Comparison of ENCODE assay signal across 16 cellular contexts in the genomic region with DNA sequence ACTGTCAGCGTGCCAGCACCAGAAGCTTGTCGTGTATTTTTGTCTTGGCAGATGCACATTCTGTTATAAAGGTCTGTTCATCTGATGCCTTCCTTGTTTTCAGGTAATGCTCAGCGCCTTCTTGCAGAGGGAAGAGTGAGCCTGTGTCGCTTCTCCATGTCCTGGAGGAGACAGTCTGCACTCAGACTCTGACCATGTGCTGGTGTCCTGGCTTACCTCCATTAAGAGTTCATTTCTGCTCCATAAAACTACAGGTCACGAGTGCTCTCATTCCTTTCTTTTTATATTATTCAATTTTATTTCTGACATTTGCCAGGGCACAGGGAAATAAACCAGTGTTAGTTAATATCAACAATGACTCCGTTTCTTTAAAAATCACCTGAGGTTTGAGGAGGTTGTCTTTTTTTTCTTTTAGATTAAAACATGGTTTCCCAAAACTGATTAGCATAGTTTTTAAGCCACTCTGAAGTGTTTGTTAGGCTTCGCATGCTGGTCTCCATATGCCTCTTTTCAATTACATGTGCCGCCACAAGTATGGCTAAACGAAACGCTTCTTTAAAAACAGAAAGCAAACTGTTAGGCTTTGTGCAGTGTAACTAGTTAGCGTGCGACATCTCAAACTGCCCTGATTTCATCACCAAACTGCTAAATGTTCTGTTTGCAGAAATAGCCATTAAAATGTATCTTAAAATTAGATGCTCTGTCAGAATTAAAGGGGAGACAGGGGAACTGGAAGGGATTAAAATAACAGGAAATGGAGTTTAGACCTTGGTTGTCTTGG.
DNase-seq lines count a peak whose midpoint lies in the region; ATAC-seq, FAIRE-seq and TF ChIP-seq lines count a peak whose summit lies in the region.
"Had no signal": no experiment of that assay in that cellular context is flagged by ENCODE, and none has a peak within 500 bp of the region (broad histone marks: within the 10 kb centered on the region; RNA-seq: fewer than 3 reads in every experiment).

No MANE protein-coding gene starts in this region.

- no CpG with 5 or more reads among the region's 12 CpGs for WGBS in H9 (ENCODE audit: extremely low coverage, insufficient read length, low lambda C conversion rate)

- peak overlapping the region; percentile 2; the same call in 1 of the 2 replicates for H3K4me3 ChIP-seq in WI38 (ENCODE audit: low read depth, low read length)
- no peak overlapping the region for H3K4me3 ChIP-seq in keratinocyte (ENCODE audit: control insufficient read depth in 2 of 3, extremely low read depth in 1 of 3, insufficient read depth in 2 of 3, low read depth in 1 of 3, low read length in 3 of 3)
- H3K4me3 ChIP-seq in tibial artery, result peak overlapping the region; percentile 15 to 27
- H3K4me3 ChIP-seq: SK-N-MC had no signal

- no peak overlapping the region for H3K27ac ChIP-seq in H9 (ENCODE audit: insufficient read length, low read depth, low read length)
- H3K27ac ChIP-seq in keratinocyte (ENCODE audit: control insufficient read depth, insufficient read depth, low read length), result no peak overlapping the region
- H3K27ac ChIP-seq in tibial artery, result peak overlapping the region; percentile 77
- H3K27ac ChIP-seq: SK-N-MC had no signal

- H2BK15ac ChIP-seq in H9 (ENCODE audit: low read depth, low read length), result no peak overlapping the region

- H3K36me3 ChIP-seq in keratinocyte (ENCODE audit: control insufficient read depth in 2 of 2, extremely low read depth in 1 of 2, insufficient read depth in 2 of 2, low read length in 2 of 2), result no peaks in the 10 kb centered on the region
- no peaks in the 10 kb centered on the region for H3K36me3 ChIP-seq in tibial artery

- H3K4me2 ChIP-seq in H9 (ENCODE audit: insufficient read depth, insufficient read length, low read length) (no peak overlapping the region), keratinocyte (ENCODE audit: control insufficient read depth, extremely low read depth, insufficient read depth, low read depth, low read length) (peak overlapping the region; percentile 28)

- H3K56ac ChIP-seq in H9 (ENCODE audit: insufficient read length, low read depth, low read length), result no peak overlapping the region

- no peaks in the 10 kb centered on the region for H3K79me2 ChIP-seq in H9 (ENCODE audit: insufficient read depth, low read length)
- H3K79me2 ChIP-seq in keratinocyte (ENCODE audit: control insufficient read depth, insufficient read depth, low read length), result no peaks in the 10 kb centered on the region

- ATAC-seq in GM19023 (IDR thresholded peaks at IDR 0.05; ENCODE audit: unreplicated experiment) (no peak), GM21526 (IDR thresholded peaks at IDR 0.05; ENCODE audit: low FRiP score, unreplicated experiment) (no peak)
- ATAC-seq: activated CD4-positive, alpha-beta T cell treated with anti-CD3 and anti-CD28 coated beads for 36 hours; natural killer cell had no signal

- no peak overlapping the region for H3K4ac ChIP-seq in H9 (ENCODE audit: low read depth, low read length)

- no peaks in the 10 kb centered on the region for H4K20me1 ChIP-seq in H9 (ENCODE audit: control insufficient read depth, insufficient read depth, insufficient read length)
- H4K20me1 ChIP-seq in keratinocyte (ENCODE audit: control insufficient read depth, extremely low read depth, insufficient read depth, low read length), result no peaks in the 10 kb centered on the region

- no peak overlapping the region for H2BK5ac ChIP-seq in H9 (ENCODE audit: insufficient read length, low read length)

- FAIRE-seq in keratinocyte (lab: Jason Lieb, UNC), result no peak

- H3K14ac ChIP-seq in H9 (ENCODE audit: insufficient read depth, low read length), result no peak overlapping the region

- no peak for TF ChIP-seq CTCF in H9 (conservative IDR thresholded peaks at IDR 0.05)
- no peak for TF ChIP-seq CTCF in WI38 (IDR thresholded peaks at IDR 0.05; ENCODE audit: low read depth, low read length)
- TF ChIP-seq CTCF in keratinocyte (optimal IDR thresholded peaks at IDR 0.05 in 1 of 3, IDR thresholded peaks at IDR 0.05 in 1 of 3, conservative IDR thresholded peaks at IDR 0.05 in 1 of 3; ENCODE audit: extremely low read depth in 1 of 3, insufficient read depth in 2 of 3, low read length in 3 of 3), result no peak
- no peak for TF ChIP-seq CTCF in tibial artery (IDR thresholded peaks at IDR 0.05)

- H3K27me3 Mint-ChIP-seq in H9 (ENCODE audit: low read depth), result no peaks in the 10 kb centered on the region
- H3K27me3 Mint-ChIP-seq: central memory CD8-positive, alpha-beta T cell had no signal

- no peaks in the 10 kb centered on the region for H3K79me1 ChIP-seq in H9 (ENCODE audit: insufficient read depth, low read depth, low read length, poor library complexity, severe bottlenecking)

- H3K36me3 Mint-ChIP-seq in H9 (ENCODE audit: insufficient read depth in 1 of 3, low read depth in 3 of 3), result no peaks in the 10 kb centered on the region
- H3K36me3 Mint-ChIP-seq: CD4-positive, alpha-beta memory T cell; natural killer cell had no signal

- H3K9me3 ChIP-seq in H9 (ENCODE audit: control insufficient read depth, low read depth, low read length) (no peaks in the 10 kb centered on the region), keratinocyte (ENCODE audit: control insufficient read depth, low read depth, low read length) (no peaks in the 10 kb centered on the region), tibial artery (no peaks in the 10 kb centered on the region)

- H3K9me1 ChIP-seq in keratinocyte (ENCODE audit: control insufficient read depth, extremely low read depth, insufficient read depth, low read length), result no peaks in the 10 kb centered on the region

- H2BK12ac ChIP-seq in H9 (ENCODE audit: insufficient read length, low read depth, low read length), result no peak overlapping the region

- H3K4me1 Mint-ChIP-seq in H9, result peaks cover 5 to 7% of the 10 kb centered on the region in 2 experiments
- H3K4me1 Mint-ChIP-seq: central memory CD8-positive, alpha-beta T cell had no signal

- no peak overlapping the region for H2AFZ ChIP-seq in H9 (ENCODE audit: low read length)
- peak overlapping the region; percentile 63 for H2AFZ ChIP-seq in keratinocyte (ENCODE audit: control insufficient read depth, low read length)

- H4K91ac ChIP-seq in H9 (ENCODE audit: insufficient read length, low read depth, low read length), result no peak overlapping the region

- no peaks in the 10 kb centered on the region for H3K27me3 ChIP-seq in H9 (ENCODE audit: insufficient read depth, low read length)
- H3K27me3 ChIP-seq in keratinocyte (ENCODE audit: control insufficient read depth, extremely low read depth, insufficient read depth, low read length), result no peaks in the 10 kb centered on the region
- H3K27me3 ChIP-seq in tibial artery, result no peaks in the 10 kb centered on the region

- H3K9me3 Mint-ChIP-seq in H9, result no peaks in the 10 kb centered on the region
- H3K9me3 Mint-ChIP-seq: CD4-positive, alpha-beta memory T cell; central memory CD8-positive, alpha-beta T cell had no signal

- H3K27ac Mint-ChIP-seq in H9, result peak overlapping the region in 2 of 3 experiments; percentile 3 to 18; a peak in 2 of 7 replicates
- H3K27ac Mint-ChIP-seq: activated CD4-positive, alpha-beta T cell treated with anti-CD3 and anti-CD28 coated beads for 36 hours; CD4-positive, alpha-beta memory T cell; natural killer cell had no signal

- DNase-seq in H9 (no peak), keratinocyte (ENCODE audit: low read depth, low spot score) (no peak), tibial artery (peak; percentile 38 to 63), AML-193 (lab: John Stamatoyannopoulos, UW) (no peak)
- DNase-seq: activated CD4-positive, alpha-beta T cell treated with anti-CD3 and anti-CD28 coated beads for 36 hours; activated gamma-delta T cell treated with Interleukin-2 at 50 U/mL for 16 hours; CD4-positive, alpha-beta memory T cell; erythroblast; natural killer cell; NK-92 treated with Interleukin-12 subunit alpha and Interleukin-12 subunit beta, amount 100 ng/mL, for 24 hours; stimulated activated CD4-positive, alpha-beta T cell treated with anti-CD3 and anti-CD28 coated beads, Interleukin-15, amount 100 ng/mL, for 24 hours had no signal

- no peak overlapping the region for H2BK120ac ChIP-seq in H9 (ENCODE audit: low read depth, low read length, poor library complexity, severe bottlenecking)

- no peak overlapping the region for H4K8ac ChIP-seq in H9 (replicated peaks; ENCODE audit: insufficient read length, low read depth, low read length)

- no peak overlapping the region for H2AK5ac ChIP-seq in H9 (ENCODE audit: insufficient read length, low read length)

- no peak overlapping the region for H3K23ac ChIP-seq in H9 (ENCODE audit: insufficient read length, low read depth, low read length)

- H3K4me1 ChIP-seq in H9 (ENCODE audit: insufficient read depth, low read length) (no peaks in the 10 kb centered on the region), keratinocyte (ENCODE audit: control insufficient read depth, extremely low read depth, insufficient read depth, low read length) (no peaks in the 10 kb centered on the region), tibial artery (peaks cover 0 to 66% (median 25%) of the 10 kb centered on the region in 4 donors)

- H3K9ac ChIP-seq in H9 (ENCODE audit: extremely low read depth, insufficient read length, low read length) (no peak overlapping the region), keratinocyte (ENCODE audit: control insufficient read depth, extremely low read depth, insufficient read depth, low read length) (no peak overlapping the region)

- H3K23me2 ChIP-seq in H9 (ENCODE audit: insufficient read length, low read depth, low read length, poor library complexity, severe bottlenecking), result no peaks in the 10 kb centered on the region

- intact Hi-C loops in tibial artery (cut with DNase I; ENCODE audit: low total_unique reads), result no loop called here

- H3T11ph ChIP-seq in H9 (ENCODE audit: low read length), result no peak overlapping the region

- no peak overlapping the region for H2BK20ac ChIP-seq in H9 (ENCODE audit: low read depth, low read length, poor library complexity, severe bottlenecking)

- H3K18ac ChIP-seq in H9 (ENCODE audit: insufficient read length, low read depth, low read length), result no peak overlapping the region

- H3K4me3 Mint-ChIP-seq in H9, result no peak overlapping the region
- H3K4me3 Mint-ChIP-seq: activated CD4-positive, alpha-beta T cell treated with anti-CD3 and anti-CD28 coated beads for 36 hours; CD4-positive, alpha-beta memory T cell; central memory CD8-positive, alpha-beta T cell; natural killer cell had no signal

- dilution Hi-C loops in keratinocyte (cut with MboI; ENCODE audit: extremely low pct_ligation_motif_present, low sequenced_read_pairs), result no loop called here

- no peak overlapping the region for H4K5ac ChIP-seq in H9 (ENCODE audit: insufficient read length, low read depth, low read length)

Comparison
In these comparisons a context has a peak if more than half of its experiments do, and no peak if none do; other contexts are left out.
1. DNase-seq: peak in tibial artery (2 of 2); none in H9 (single experiment), keratinocyte (single experiment) and AML-193 (0 of 2).
2. H3K27ac ChIP-seq: peak in tibial artery (2 of 2); none in H9 (single experiment) and keratinocyte (single experiment).
3. H3K4me3 ChIP-seq: peak in WI38 (single experiment) and tibial artery (2 of 2); none in keratinocyte (0 of 3).